In the genomic region with DNA sequence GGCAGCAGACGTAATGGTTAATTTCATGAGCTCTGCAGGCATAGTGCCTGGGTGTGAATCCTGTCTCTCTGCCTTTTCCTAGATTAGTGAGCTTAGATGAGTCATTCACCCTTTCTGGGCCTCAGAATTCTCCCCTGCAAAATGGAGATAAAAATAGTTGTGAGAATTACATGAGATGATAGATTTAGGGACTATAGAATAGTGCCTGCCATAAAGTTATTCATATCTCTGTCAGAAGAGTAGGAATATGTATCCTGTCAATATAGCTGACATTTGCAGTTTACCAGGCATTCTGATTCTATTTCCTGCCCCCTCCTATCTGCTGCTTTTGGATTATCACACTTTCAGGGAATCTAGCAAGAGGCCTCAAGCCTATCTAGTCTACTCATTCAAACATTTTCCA, we compare ENCODE assay signal across 1 cellular context.
A peak's percentile ranks its signal among the peaks of the same experiment; 100 is the strongest.
TF ChIP-seq lines count a peak whose summit lies in the region.

No MANE protein-coding gene starts in this region.

TF ChIP-seq in K562, 482 proteins besides CTCF, POLR2A, EP300 and RAD21 (continued from another document and continues in another):
- TF ChIP-seq, protein P1, sequence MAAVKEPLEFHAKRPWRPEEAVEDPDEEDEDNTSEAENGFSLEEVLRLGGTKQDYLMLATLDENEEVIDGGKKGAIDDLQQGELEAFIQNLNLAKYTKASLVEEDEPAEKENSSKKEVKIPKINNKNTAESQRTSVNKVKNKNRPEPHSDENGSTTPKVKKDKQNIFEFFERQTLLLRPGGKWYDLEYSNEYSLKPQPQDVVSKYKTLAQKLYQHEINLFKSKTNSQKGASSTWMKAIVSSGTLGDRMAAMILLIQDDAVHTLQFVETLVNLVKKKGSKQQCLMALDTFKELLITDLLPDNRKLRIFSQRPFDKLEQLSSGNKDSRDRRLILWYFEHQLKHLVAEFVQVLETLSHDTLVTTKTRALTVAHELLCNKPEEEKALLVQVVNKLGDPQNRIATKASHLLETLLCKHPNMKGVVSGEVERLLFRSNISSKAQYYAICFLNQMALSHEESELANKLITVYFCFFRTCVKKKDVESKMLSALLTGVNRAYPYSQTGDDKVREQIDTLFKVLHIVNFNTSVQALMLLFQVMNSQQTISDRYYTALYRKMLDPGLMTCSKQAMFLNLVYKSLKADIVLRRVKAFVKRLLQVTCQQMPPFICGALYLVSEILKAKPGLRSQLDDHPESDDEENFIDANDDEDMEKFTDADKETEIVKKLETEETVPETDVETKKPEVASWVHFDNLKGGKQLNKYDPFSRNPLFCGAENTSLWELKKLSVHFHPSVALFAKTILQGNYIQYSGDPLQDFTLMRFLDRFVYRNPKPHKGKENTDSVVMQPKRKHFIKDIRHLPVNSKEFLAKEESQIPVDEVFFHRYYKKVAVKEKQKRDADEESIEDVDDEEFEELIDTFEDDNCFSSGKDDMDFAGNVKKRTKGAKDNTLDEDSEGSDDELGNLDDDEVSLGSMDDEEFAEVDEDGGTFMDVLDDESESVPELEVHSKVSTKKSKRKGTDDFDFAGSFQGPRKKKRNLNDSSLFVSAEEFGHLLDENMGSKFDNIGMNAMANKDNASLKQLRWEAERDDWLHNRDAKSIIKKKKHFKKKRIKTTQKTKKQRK (IDR thresholded peaks at IDR 0.05; ENCODE audit: borderline replicate concordance, low read depth, low read length) = no peak
- TF ChIP-seq ZNF740 (CRISPR knock-in tag; IDR thresholded peaks at IDR 0.05) (no peak), ZNF740 (tag; IDR thresholded peaks at IDR 0.05) (no peak), NCOA2 (IDR thresholded peaks at IDR 0.05; ENCODE audit: partially characterized antibody in 2 of 2) (peak in 1 of 2 experiments; percentile 47), SRSF9 (IDR thresholded peaks at IDR 0.05; ENCODE audit: borderline replicate concordance, low read depth, low read length) (no peak), E2F1 (CRISPR knock-in tag; IDR thresholded peaks at IDR 0.05) (no peak), NCOA4 (IDR thresholded peaks at IDR 0.05; ENCODE audit: partially characterized antibody) (no peak), MIER1 (IDR thresholded peaks at IDR 0.05; ENCODE audit: low read depth) (no peak), ZBTB8A (IDR thresholded peaks at IDR 0.05; ENCODE audit: partially characterized antibody) (no peak), PHB (CRISPR knock-in tag; IDR thresholded peaks at IDR 0.05) (no peak), BHLHE40 (IDR thresholded peaks at IDR 0.05; ENCODE audit: low read length) (peak; percentile 31; the same call in 1 of the 2 replicates), ESRRB (CRISPR knock-in tag; IDR thresholded peaks at IDR 0.05; ENCODE audit: borderline replicate concordance) (no peak), NFATC3 (IDR thresholded peaks at IDR 0.05) (no peak), E2F6 (IDR thresholded peaks at IDR 0.05; ENCODE audit: borderline replicate concordance in 1 of 2, extremely low read depth in 1 of 2, insufficient read depth in 1 of 2, insufficient read length in 1 of 2, low read depth in 1 of 2, low read length in 1 of 2, poor library complexity in 1 of 2, severe bottlenecking in 1 of 2) (no peak), RBM25 (IDR thresholded peaks at IDR 0.05; ENCODE audit: low read depth, low read length, severe bottlenecking) (no peak), ZNF184 (CRISPR knock-in tag; IDR thresholded peaks at IDR 0.05) (no peak), CTBP1 (IDR thresholded peaks at IDR 0.05; ENCODE audit: borderline replicate concordance) (no peak), ZNF592 (IDR thresholded peaks at IDR 0.05) (no peak), SAFB2 (IDR thresholded peaks at IDR 0.05; ENCODE audit: borderline replicate concordance, low read depth, low read length, severe bottlenecking) (no peak)
- TF ChIP-seq, protein P2, sequence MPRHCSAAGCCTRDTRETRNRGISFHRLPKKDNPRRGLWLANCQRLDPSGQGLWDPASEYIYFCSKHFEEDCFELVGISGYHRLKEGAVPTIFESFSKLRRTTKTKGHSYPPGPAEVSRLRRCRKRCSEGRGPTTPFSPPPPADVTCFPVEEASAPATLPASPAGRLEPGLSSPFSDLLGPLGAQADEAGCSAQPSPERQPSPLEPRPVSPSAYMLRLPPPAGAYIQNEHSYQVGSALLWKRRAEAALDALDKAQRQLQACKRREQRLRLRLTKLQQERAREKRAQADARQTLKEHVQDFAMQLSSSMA (CRISPR knock-in tag; IDR thresholded peaks at IDR 0.05) = no peak
- TF ChIP-seq, protein P3, sequence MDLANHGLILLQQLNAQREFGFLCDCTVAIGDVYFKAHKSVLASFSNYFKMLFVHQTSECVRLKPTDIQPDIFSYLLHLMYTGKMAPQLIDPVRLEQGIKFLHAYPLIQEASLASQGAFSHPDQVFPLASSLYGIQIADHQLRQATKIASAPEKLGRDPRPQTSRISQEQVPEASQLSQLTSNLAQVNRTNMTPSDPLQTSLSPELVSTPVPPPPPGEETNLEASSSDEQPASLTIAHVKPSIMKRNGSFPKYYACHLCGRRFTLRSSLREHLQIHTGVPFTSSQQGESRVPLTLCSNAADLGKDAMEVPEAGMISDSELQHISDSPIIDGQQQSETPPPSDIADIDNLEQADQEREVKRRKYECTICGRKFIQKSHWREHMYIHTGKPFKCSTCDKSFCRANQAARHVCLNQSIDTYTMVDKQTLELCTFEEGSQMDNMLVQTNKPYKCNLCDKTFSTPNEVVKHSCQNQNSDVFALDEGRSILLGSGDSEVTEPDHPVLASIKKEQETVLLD (IDR thresholded peaks at IDR 0.05) = no peak
- TF ChIP-seq, protein P4, sequence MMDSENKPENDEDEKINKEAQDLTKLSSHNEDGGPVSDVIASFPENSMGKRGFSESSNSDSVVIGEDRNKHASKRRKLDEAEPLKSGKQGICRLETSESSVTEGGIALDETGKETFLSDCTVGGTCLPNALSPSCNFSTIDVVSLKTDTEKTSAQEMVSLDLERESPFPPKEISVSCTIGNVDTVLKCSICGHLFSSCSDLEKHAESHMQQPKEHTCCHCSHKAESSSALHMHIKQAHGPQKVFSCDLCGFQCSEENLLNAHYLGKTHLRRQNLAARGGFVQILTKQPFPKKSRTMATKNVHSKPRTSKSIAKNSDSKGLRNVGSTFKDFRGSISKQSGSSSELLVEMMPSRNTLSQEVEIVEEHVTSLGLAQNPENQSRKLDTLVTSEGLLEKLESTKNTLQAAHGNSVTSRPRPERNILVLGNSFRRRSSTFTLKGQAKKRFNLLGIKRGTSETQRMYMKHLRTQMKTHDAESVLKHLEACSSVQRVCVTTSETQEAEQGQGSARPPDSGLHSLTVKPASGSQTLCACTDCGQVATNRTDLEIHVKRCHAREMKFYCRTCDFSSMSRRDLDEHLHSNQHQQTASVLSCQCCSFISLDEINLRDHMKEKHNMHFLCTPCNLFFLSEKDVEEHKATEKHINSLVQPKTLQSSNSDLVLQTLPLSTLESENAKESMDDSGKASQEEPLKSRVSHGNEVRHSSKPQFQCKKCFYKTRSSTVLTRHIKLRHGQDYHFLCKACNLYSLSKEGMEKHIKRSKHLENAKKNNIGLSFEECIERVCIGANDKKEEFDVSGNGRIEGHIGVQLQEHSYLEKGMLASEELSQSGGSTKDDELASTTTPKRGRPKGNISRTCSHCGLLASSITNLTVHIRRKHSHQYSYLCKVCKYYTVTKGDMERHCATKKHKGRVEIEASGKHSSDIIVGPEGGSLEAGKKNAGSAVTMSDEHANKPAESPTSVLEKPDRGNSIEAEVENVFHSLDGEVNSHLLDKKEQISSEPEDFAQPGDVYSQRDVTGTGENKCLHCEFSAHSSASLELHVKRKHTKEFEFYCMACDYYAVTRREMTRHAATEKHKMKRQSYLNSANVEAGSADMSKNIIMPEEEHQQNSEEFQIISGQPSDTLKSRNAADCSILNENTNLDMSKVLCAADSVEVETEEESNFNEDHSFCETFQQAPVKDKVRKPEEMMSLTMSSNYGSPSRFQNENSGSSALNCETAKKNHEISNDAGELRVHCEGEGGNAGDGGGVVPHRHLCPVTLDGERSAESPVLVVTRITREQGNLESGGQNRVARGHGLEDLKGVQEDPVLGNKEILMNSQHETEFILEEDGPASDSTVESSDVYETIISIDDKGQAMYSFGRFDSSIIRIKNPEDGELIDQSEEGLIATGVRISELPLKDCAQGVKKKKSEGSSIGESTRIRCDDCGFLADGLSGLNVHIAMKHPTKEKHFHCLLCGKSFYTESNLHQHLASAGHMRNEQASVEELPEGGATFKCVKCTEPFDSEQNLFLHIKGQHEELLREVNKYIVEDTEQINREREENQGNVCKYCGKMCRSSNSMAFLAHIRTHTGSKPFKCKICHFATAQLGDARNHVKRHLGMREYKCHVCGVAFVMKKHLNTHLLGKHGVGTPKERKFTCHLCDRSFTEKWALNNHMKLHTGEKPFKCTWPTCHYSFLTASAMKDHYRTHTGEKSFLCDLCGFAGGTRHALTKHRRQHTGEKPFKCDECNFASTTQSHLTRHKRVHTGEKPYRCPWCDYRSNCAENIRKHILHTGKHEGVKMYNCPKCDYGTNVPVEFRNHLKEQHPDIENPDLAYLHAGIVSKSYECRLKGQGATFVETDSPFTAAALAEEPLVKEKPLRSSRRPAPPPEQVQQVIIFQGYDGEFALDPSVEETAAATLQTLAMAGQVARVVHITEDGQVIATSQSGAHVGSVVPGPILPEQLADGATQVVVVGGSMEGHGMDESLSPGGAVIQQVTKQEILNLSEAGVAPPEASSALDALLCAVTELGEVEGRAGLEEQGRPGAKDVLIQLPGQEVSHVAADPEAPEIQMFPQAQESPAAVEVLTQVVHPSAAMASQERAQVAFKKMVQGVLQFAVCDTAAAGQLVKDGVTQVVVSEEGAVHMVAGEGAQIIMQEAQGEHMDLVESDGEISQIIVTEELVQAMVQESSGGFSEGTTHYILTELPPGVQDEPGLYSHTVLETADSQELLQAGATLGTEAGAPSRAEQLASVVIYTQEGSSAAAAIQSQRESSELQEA (IDR thresholded peaks at IDR 0.05; ENCODE audit: low read depth) = no peak
- TF ChIP-seq, protein P5, sequence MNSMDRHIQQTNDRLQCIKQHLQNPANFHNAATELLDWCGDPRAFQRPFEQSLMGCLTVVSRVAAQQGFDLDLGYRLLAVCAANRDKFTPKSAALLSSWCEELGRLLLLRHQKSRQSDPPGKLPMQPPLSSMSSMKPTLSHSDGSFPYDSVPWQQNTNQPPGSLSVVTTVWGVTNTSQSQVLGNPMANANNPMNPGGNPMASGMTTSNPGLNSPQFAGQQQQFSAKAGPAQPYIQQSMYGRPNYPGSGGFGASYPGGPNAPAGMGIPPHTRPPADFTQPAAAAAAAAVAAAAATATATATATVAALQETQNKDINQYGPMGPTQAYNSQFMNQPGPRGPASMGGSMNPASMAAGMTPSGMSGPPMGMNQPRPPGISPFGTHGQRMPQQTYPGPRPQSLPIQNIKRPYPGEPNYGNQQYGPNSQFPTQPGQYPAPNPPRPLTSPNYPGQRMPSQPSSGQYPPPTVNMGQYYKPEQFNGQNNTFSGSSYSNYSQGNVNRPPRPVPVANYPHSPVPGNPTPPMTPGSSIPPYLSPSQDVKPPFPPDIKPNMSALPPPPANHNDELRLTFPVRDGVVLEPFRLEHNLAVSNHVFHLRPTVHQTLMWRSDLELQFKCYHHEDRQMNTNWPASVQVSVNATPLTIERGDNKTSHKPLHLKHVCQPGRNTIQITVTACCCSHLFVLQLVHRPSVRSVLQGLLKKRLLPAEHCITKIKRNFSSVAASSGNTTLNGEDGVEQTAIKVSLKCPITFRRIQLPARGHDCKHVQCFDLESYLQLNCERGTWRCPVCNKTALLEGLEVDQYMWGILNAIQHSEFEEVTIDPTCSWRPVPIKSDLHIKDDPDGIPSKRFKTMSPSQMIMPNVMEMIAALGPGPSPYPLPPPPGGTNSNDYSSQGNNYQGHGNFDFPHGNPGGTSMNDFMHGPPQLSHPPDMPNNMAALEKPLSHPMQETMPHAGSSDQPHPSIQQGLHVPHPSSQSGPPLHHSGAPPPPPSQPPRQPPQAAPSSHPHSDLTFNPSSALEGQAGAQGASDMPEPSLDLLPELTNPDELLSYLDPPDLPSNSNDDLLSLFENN (IDR thresholded peaks at IDR 0.05; ENCODE audit: low read depth in 2 of 2, low read length in 2 of 2) = peak in 1 of 2 experiments; percentile 79; a peak in 2 of 4 replicates
